23 cellular contexts compared by ENCODE assay signal in genomic region chr2:143684731-143685364, GRCh38.
A peak's percentile ranks its signal among the peaks of the same experiment; 100 is the strongest.
DNase-seq lines count a peak whose midpoint lies in the region; ATAC-seq and TF ChIP-seq lines count a peak whose summit lies in the region.
"Had no signal": no experiment of that assay in that cellular context is flagged by ENCODE, and none has a peak within 500 bp of the region (broad histone marks: within the 10 kb centered on the region; RNA-seq: fewer than 3 reads in every experiment).

No MANE protein-coding gene starts in this region.

- no peaks in the 10 kb centered on the region for H3K36me3 ChIP-seq in tibial nerve
- H3K36me3 ChIP-seq: cardiac muscle cell, sigmoid colon had no signal

- ATAC-seq in omental fat pad (ENCODE audit: low FRiP score), result no peak
- ATAC-seq: A549; activated CD8-positive, alpha-beta T cell treated with anti-CD3 and anti-CD28 coated beads for 36 hours; left cardiac atrium; naive thymus-derived CD4-positive, alpha-beta T cell had no signal

- no peak for TF ChIP-seq POLR2A in tibial nerve (IDR thresholded peaks at IDR 0.05)

- H3K4me1 ChIP-seq in tibial nerve, result peaks cover 0 to 36% (median 9%) of the 10 kb centered on the region in 4 donors
- H3K4me1 ChIP-seq: A549, parathyroid adenoma, sigmoid colon had no signal

- no peaks in the 10 kb centered on the region for H3K27me3 ChIP-seq in tibial nerve
- H3K27me3 ChIP-seq: cardiac muscle cell, sigmoid colon had no signal

- TF ChIP-seq CTCF in tibial nerve (IDR thresholded peaks at IDR 0.05) (no peak), omental fat pad (IDR thresholded peaks at IDR 0.05) (no peak)

- peak overlapping the region; percentile 4 to 66 (median 24) for H3K27ac ChIP-seq in tibial nerve
- H3K27ac ChIP-seq: A549, cardiac muscle cell, parathyroid adenoma, sigmoid colon had no signal

- no peak overlapping the region for H3K4me3 ChIP-seq in tibial nerve
- H3K4me3 ChIP-seq: A549, cardiac muscle cell, sigmoid colon had no signal

- peak; percentile 54 for DNase-seq in NCI-H2227 treated with DMSO at 0.1 percent for 48 hours (lab: John Stamatoyannopoulos, UW)
- DNase-seq in NCI-H2227 (lab: John Stamatoyannopoulos, UW; ENCODE audit: unreplicated experiment), result no peak
- DNase-seq in NCI-H82 treated with DMSO at 0.1 percent for 48 hours (lab: John Stamatoyannopoulos, UW; ENCODE audit: unreplicated experiment), result peak; percentile 97
- peak; percentile 28 for DNase-seq in globus pallidus (ENCODE audit: low spot score)
- DNase-seq in tibial nerve (ENCODE audit: low spot score in 2 of 2), result no peak
- DNase-seq in activated CD4-positive, alpha-beta T cell treated with anti-CD3 and anti-CD28 coated beads, Interleukin-2, amount 50 U/mL, for 1 hour, result no peak
- no peak for DNase-seq in omental fat pad (ENCODE audit: low spot score)
- DNase-seq in epidermal melanocyte (ENCODE audit: insufficient read length, low spot score), result no peak
- DNase-seq: activated CD4-positive, CD25-positive, alpha-beta regulatory T cell; activated CD8-positive, alpha-beta T cell treated with anti-CD3 and anti-CD28 coated beads for 36 hours; activated naive CD4-positive, alpha-beta T cell treated with anti-CD3 and anti-CD28 coated beads for 36 hours; cortex of kidney; left cardiac atrium; mesendoderm; naive thymus-derived CD4-positive, alpha-beta T cell; RPMI8226; sigmoid colon; stimulated activated CD4-positive, alpha-beta T cell treated with anti-CD3 and anti-CD28 coated beads, Interleukin-15, amount 100 ng/mL, for 24 hours; stimulated activated CD8-positive, alpha-beta memory T cell treated with anti-CD3 and anti-CD28 coated beads, Interleukin-4, amount 100 ng/mL, for 48 hours; T1000 had no signal

- H3K9me3 ChIP-seq in tibial nerve, result no peaks in the 10 kb centered on the region
- H3K9me3 ChIP-seq: A549, sigmoid colon had no signal

- WGBS in tibial nerve, 2 donors, result 53 to 55% methylated on average over 10 of the region's 10 CpGs

- TF ChIP-seq EP300 in tibial nerve (IDR thresholded peaks at IDR 0.05), result no peak

Comparison
In these comparisons a context has a peak if more than half of its experiments do, and no peak if none do; other contexts are left out.
1. DNase-seq: peak in NCI-H2227 treated with DMSO at 0.1 percent for 48 hours (single experiment), NCI-H82 treated with DMSO at 0.1 percent for 48 hours (single experiment) and globus pallidus (single experiment); none in NCI-H2227 (single experiment), tibial nerve (0 of 2), activated CD4-positive, alpha-beta T cell treated with anti-CD3 and anti-CD28 coated beads, Interleukin-2, amount 50 U/mL, for 1 hour (single experiment), omental fat pad (single experiment) and epidermal melanocyte (single experiment).